In the genomic region with DNA sequence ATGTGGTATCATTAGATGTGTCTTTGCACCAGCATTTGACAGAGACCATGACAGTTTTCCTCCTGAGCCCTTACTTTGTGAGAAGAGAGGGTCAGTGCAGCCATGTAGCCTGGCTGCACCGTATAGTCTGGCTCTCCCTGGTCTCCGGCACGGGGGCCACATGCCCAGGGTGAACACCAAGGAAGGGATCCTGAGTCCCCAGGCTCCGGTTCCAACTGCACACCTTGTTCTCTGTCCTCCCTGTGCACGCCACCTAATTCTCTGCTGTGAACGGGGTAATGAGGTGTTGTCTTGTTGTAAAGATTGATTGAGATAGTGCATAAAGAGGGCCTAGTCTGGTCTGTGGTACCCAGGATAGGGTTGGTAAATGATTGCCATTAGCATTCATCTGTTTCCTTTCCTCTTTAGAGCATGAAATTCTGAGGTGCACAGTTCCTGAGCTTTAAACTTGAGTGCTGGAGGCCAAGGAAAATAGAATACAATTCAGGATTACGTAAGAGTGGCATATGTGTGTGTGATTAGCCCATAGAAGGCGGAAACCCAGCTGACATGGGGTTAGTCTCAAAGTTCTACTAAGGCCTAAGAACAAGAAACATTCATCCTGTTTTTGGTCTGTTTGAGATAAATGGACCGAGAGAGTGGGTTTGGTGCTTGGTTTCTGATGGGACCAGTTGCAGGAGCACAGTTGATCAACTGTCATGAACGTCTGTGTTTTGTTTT, we compare ENCODE assay signal across 12 cellular contexts. TPM values are rescaled to one million over a fixed set of nuclear protein-coding genes. Genes with fewer than 3 reads are reported as not detected.
A peak's percentile ranks its signal among the peaks of the same experiment; 100 is the strongest.
DNase-seq lines count a peak whose midpoint lies in the region; ATAC-seq, FAIRE-seq and TF ChIP-seq lines count a peak whose summit lies in the region.
"Had no signal": no experiment of that assay in that cellular context is flagged by ENCODE, and none has a peak within 500 bp of the region (broad histone marks: within the 10 kb centered on the region; RNA-seq: fewer than 3 reads in every experiment).

No MANE protein-coding gene starts in this region.

- H3K4me3 ChIP-seq in IMR-90 (ENCODE audit: insufficient read depth, low read depth, low read length) (no peak overlapping the region), left lung (no peak overlapping the region)
- H3K4me3 ChIP-seq: dorsolateral prefrontal cortex, lung had no signal

- intact Hi-C loops in IMR-90 (cut with micrococcal nuclease) (loop anchor here (2.0 kb wide), 1 partner anchor 67 kb away; no protein-coding TSS in a partner anchor), left lung (cut with DNase I) (no loop called here)

- TF ChIP-seq RAD21 in IMR-90 (IDR thresholded peaks at IDR 0.05; ENCODE audit: low read length) = no peak

- H3K18ac ChIP-seq in IMR-90 (ENCODE audit: low read depth, low read length) = no peak overlapping the region

- CTCF ChIA-PET in IMR-90 (lab: Yijun Ruan, JAX) = no interaction called here

- no peaks in the 10 kb centered on the region for H3K9me3 Mint-ChIP-seq in activated T-helper 17 cell treated with anti-CD3 and anti-CD28 coated beads, Interleukin-2, amount 50 U/mL, for 72 hours

- no peak overlapping the region for H4K8ac ChIP-seq in IMR-90 (ENCODE audit: low read depth in 2 of 2, low read length in 2 of 2)

- H4K91ac ChIP-seq in IMR-90 (ENCODE audit: insufficient read depth, low read depth, low read length) = no peak overlapping the region

- H3K9me3 ChIP-seq in IMR-90 (ENCODE audit: control insufficient read depth, insufficient read depth, low read length) = no peaks in the 10 kb centered on the region
- no peaks in the 10 kb centered on the region for H3K9me3 ChIP-seq in left lung

- H2BK15ac ChIP-seq in IMR-90 (ENCODE audit: low read depth, low read length) = no peak overlapping the region

- no peak overlapping the region for H4K5ac ChIP-seq in IMR-90 (ENCODE audit: low read depth, low read length)

- no peak overlapping the region for H2AK9ac ChIP-seq in IMR-90 (replicated peaks; ENCODE audit: low read depth, low read length, poor library complexity)

- POLR2A ChIA-PET in IMR-90 (lab: Charles Lee; ENCODE audit: unreplicated experiment) = no interaction called here

- H3K27ac ChIP-seq in IMR-90 (ENCODE audit: insufficient read depth, low read length) = no peak overlapping the region
- H3K27ac ChIP-seq in left lung = peak overlapping the region in 1 of 2 donors; percentile 83
- H3K27ac ChIP-seq: WERI-Rb-1 had no signal

- H2BK20ac ChIP-seq in IMR-90 (ENCODE audit: low read depth, low read length) = no peak overlapping the region

- dilution Hi-C loops in IMR-90 (cut with HindIII; ENCODE audit: low sequenced_read_pairs, unreplicated experiment) = no loop called here

- no peak overlapping the region for H3K23ac ChIP-seq in IMR-90 (ENCODE audit: low read depth, low read length)

- H3K79me1 ChIP-seq in IMR-90 (ENCODE audit: low read depth in 1 of 2, low read length in 2 of 2) = peaks cover 57 to 88% of the 10 kb centered on the region in 2 experiments

- H2AFZ ChIP-seq in IMR-90 (replicated peaks; ENCODE audit: low read length, poor library complexity) = no peak overlapping the region

- H2BK120ac ChIP-seq in IMR-90 (ENCODE audit: low read depth, low read length) = no peak overlapping the region

- in situ Hi-C loops in IMR-90 (cut with MboI; ENCODE audit: low sequenced_read_pairs) = no loop called here

- no peak overlapping the region for H3K56ac ChIP-seq in IMR-90 (ENCODE audit: extremely low read depth, insufficient read depth, low read length)

- H3K9me1 ChIP-seq in IMR-90 (ENCODE audit: insufficient read depth, low read length) = peaks cover 24% of the 10 kb centered on the region

- H3K36me3 ChIP-seq in IMR-90 (ENCODE audit: control insufficient read depth, insufficient read depth, low read length) = peaks cover 4% of the 10 kb centered on the region
- H3K36me3 ChIP-seq in left lung = no peaks in the 10 kb centered on the region
- H3K36me3 ChIP-seq: WERI-Rb-1 had no signal

- H3K27me3 ChIP-seq in IMR-90 (ENCODE audit: control insufficient read depth, insufficient read depth, low read length) (no peaks in the 10 kb centered on the region), left lung (no peaks in the 10 kb centered on the region)
- H3K27me3 ChIP-seq: dorsolateral prefrontal cortex had no signal

- TF ChIP-seq CTCF in IMR-90 (conservative IDR thresholded peaks at IDR 0.05; ENCODE audit: low read depth, low read length) = no peak
- no peak for TF ChIP-seq CTCF in left lung (IDR thresholded peaks at IDR 0.05)

- no peak overlapping the region for H2AK5ac ChIP-seq in IMR-90 (ENCODE audit: low read depth, low read length)

- WGBS in IMR-90 (ENCODE audit: extremely low coverage in 2 of 2, insufficient read length in 1 of 2), 2 experiments = 93% methylated on average over 4 of the region's 10 CpGs; no CpG with 5 or more reads in 1 of the 2 experiments

- no peak overlapping the region for H3K9ac ChIP-seq in IMR-90 (ENCODE audit: low read depth, low read length)

- peak overlapping the region; percentile 88 for H3K4me3 Mint-ChIP-seq in activated T-helper 17 cell treated with anti-CD3 and anti-CD28 coated beads, Interleukin-2, amount 50 U/mL, for 72 hours

- no peak overlapping the region for H2BK5ac ChIP-seq in IMR-90 (ENCODE audit: low read depth, low read length, poor library complexity, severe bottlenecking)

- H3K4me1 ChIP-seq in IMR-90 (ENCODE audit: control insufficient read depth, insufficient read depth, low read length) (peaks cover 18% of the 10 kb centered on the region), left lung (peaks cover 30 to 95% of the 10 kb centered on the region in 2 donors)

- ATAC-seq in IMR-90 (ENCODE audit: low read depth) (no peak), left lung (peak; percentile 36)
- no peak for ATAC-seq in activated T-helper 17 cell treated with anti-CD3 and anti-CD28 coated beads, Interleukin-2, amount 50 U/mL, for 72 hours (replicated peaks)

- no TSS peak for BruUV-seq in IMR-90 (replicated peaks; lab: Mats Ljungman, UMichigan)

- peaks cover 82% of the 10 kb centered on the region for H3K4me1 Mint-ChIP-seq in activated T-helper 17 cell treated with anti-CD3 and anti-CD28 coated beads, Interleukin-2, amount 50 U/mL, for 72 hours

- peak; percentile 26 for DNase-seq in AG20443 (ENCODE audit: low spot score)
- peak; percentile 34 for DNase-seq in IMR-90
- DNase-seq in left lung = no peak
- no peak for DNase-seq in NCI-H748 (lab: John Stamatoyannopoulos, UW; ENCODE audit: unreplicated experiment)
- DNase-seq in OCI-M2 (lab: John Stamatoyannopoulos, UW; ENCODE audit: unreplicated experiment) = no peak
- no peak for DNase-seq in frontal cortex (ENCODE audit: low spot score in 2 of 2)
- DNase-seq in dermis blood vessel endothelial cell = no peak
- DNase-seq: dorsolateral prefrontal cortex, NCI-H510A, WERI-Rb-1 had no signal

- no peak for FAIRE-seq in frontal cortex (lab: Jason Lieb, UNC)

- no peak overlapping the region for H3K4ac ChIP-seq in IMR-90 (ENCODE audit: low read depth, low read length)

- TF ChIP-seq POLR2A in IMR-90 (IDR thresholded peaks at IDR 0.05; ENCODE audit: low read depth, low read length) = no peak

- peak overlapping the region; percentile 93 for H3K27ac Mint-ChIP-seq in activated T-helper 17 cell treated with anti-CD3 and anti-CD28 coated beads, Interleukin-2, amount 50 U/mL, for 72 hours

- no peaks in the 10 kb centered on the region for H3K27me3 Mint-ChIP-seq in activated T-helper 17 cell treated with anti-CD3 and anti-CD28 coated beads, Interleukin-2, amount 50 U/mL, for 72 hours

- peaks cover 59% of the 10 kb centered on the region for H4K20me1 ChIP-seq in IMR-90 (ENCODE audit: insufficient read depth, low read length)

- peaks cover 79% of the 10 kb centered on the region for H3K36me3 Mint-ChIP-seq in activated T-helper 17 cell treated with anti-CD3 and anti-CD28 coated beads, Interleukin-2, amount 50 U/mL, for 72 hours (ENCODE audit: low read depth)

- H3K4me2 ChIP-seq in IMR-90 (ENCODE audit: low read depth, low read length) = no peak overlapping the region

- H3K14ac ChIP-seq in IMR-90 (replicated peaks; ENCODE audit: low read depth, low read length) = no peak overlapping the region

TF ChIP-seq in IMR-90, 13 proteins besides CTCF, POLR2A, EP300 and RAD21:
- TF ChIP-seq NFE2L2 (IDR thresholded peaks at IDR 0.05; ENCODE audit: low read depth, low read length) = no peak
- peak; percentile 80 for TF ChIP-seq CEBPB (IDR thresholded peaks at IDR 0.05; ENCODE audit: low read depth, low read length)

RNA-seq across cellular contexts. Expression of gene NCK2, which starts 55.5 kb away (rescaled TPM):
- total RNA-seq in IMR-90 (2012; rRNA removed) (15.8 and 25.8 TPM in 2 replicates), left lung (10 to 100 TPM; 37.6 to 43.5 TPM), frontal cortex (84.8 TPM), dermis blood vessel endothelial cell (51.1 and 51.6 TPM in 2 replicates)
- 22.2 and 29.5 TPM in 2 replicates for polyA plus RNA-seq in IMR-90 (2012; rRNA removed)
- polyA plus RNA-seq in IMR-90 (2012; cell fraction: cytosol; rRNA removed) = 21.0 and 45.4 TPM in 2 replicates
- polyA plus RNA-seq in IMR-90 (2012; cell fraction: nucleus; rRNA removed; ENCODE audit: low replicate concordance) = 13.7 and 14.9 TPM in 2 replicates
- total RNA-seq in activated T-helper 17 cell treated with anti-CD3 and anti-CD28 coated beads, Interleukin-2, amount 50 U/mL, for 72 hours = 10 to 100 TPM; 75.4 to 85.4 TPM

Comparison
In these comparisons a context has a peak if more than half of its experiments do, and no peak if none do; other contexts are left out.
1. DNase-seq: peak in AG20443 (single experiment) and IMR-90 (single experiment); none in left lung (0 of 2), NCI-H748 (single experiment), OCI-M2 (single experiment), frontal cortex (0 of 2) and dermis blood vessel endothelial cell (single experiment).